ENCODE assay signal across 20 cellular contexts in the genomic region with DNA sequence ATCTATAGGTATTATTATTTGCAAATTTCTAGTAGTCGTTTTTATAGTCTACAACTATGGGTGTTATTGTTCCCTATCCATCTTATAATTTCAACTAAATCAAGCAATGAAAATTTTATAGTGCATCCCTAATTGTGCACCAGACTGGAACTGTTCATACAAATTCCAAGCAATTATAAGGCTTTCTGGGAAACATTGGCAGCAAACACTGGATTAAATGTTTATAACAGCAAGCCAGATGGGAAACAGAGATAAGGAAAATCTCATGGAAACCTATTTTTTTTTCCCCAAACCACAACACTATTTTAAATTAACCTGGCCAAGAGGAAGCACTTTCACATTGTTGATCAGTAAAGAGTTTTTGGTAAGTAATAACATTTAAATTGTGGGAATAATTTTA.
"Had no signal": no experiment of that assay in that cellular context is flagged by ENCODE, and none has a peak within 500 bp of the region (broad histone marks: within the 10 kb centered on the region; RNA-seq: fewer than 3 reads in every experiment).

No MANE protein-coding gene starts in this region.

- H3K9me3 ChIP-seq: body of pancreas, esophagus muscularis mucosa, thyroid gland had no signal

- DNase-seq: activated CD4-positive, alpha-beta memory T cell treated with anti-CD3 and anti-CD28 coated beads for 36 hours; activated CD4-positive, alpha-beta T cell treated with anti-CD3 and anti-CD28 coated beads for 36 hours; activated naive CD4-positive, alpha-beta T cell treated with anti-CD3 and anti-CD28 coated beads, Interleukin-2, amount 10 ng/mL, durations not matched to agents 7 days and 5 days; activated T-cell treated with anti-CD3 and anti-CD28 coated beads, Interleukin-2, amount 50 U/mL, for 24 hours; body of pancreas; caudate nucleus; foreskin fibroblast; hippocampal formation; kidney glomerular epithelial cell; left ventricle myocardium superior; natural killer cell; right cardiac atrium; stimulated activated CD4-positive, alpha-beta T cell treated with anti-CD3 and anti-CD28 coated beads, Interleukin-15, amount 100 ng/mL, for 24 hours; stimulated activated CD4-positive, alpha-beta T cell treated with anti-CD3 and anti-CD28 coated beads, Interleukin-4, amount 100 ng/mL, for 1 hour; stimulated activated naive B cell treated with anti-CD40 and anti-IgM and Interleukin-4, amounts not matched to agents 10 μg/mL and 1 μg/mL and 100 μg/mL, for 72 hours; thyroid gland; WERI-Rb-1 had no signal

- H3K4me1 Mint-ChIP-seq: activated CD4-positive, alpha-beta T cell treated with anti-CD3 and anti-CD28 coated beads for 36 hours; activated naive CD4-positive, alpha-beta T cell treated with anti-CD3 and anti-CD28 coated beads, Interleukin-2, amount 10 ng/mL, durations not matched to agents 7 days and 5 days; memory B cell; natural killer cell; stimulated activated naive B cell treated with anti-CD40 and anti-IgM and Interleukin-4, amounts not matched to agents 10 μg/mL and 1 μg/mL and 100 μg/mL, for 72 hours had no signal

- H3K27me3 Mint-ChIP-seq: activated CD4-positive, alpha-beta memory T cell treated with anti-CD3 and anti-CD28 coated beads for 36 hours; activated CD4-positive, alpha-beta T cell treated with anti-CD3 and anti-CD28 coated beads for 36 hours; activated naive CD4-positive, alpha-beta T cell treated with anti-CD3 and anti-CD28 coated beads, Interleukin-2, amount 10 ng/mL, durations not matched to agents 7 days and 5 days; activated T-cell treated with anti-CD3 and anti-CD28 coated beads, Interleukin-2, amount 50 U/mL, for 24 hours; stimulated activated naive B cell treated with anti-CD40 and anti-IgM and Interleukin-4, amounts not matched to agents 10 μg/mL and 1 μg/mL and 100 μg/mL, for 72 hours had no signal

- H3K4me3 ChIP-seq: body of pancreas, esophagus muscularis mucosa, skin epidermis, thyroid gland had no signal

- H3K9me3 Mint-ChIP-seq: activated naive CD4-positive, alpha-beta T cell treated with anti-CD3 and anti-CD28 coated beads, Interleukin-2, amount 10 ng/mL, durations not matched to agents 7 days and 5 days; memory B cell; stimulated activated naive B cell treated with anti-CD40 and anti-IgM and Interleukin-4, amounts not matched to agents 10 μg/mL and 1 μg/mL and 100 μg/mL, for 72 hours had no signal

- H3K36me3 Mint-ChIP-seq: activated CD4-positive, alpha-beta memory T cell treated with anti-CD3 and anti-CD28 coated beads for 36 hours; activated naive CD4-positive, alpha-beta T cell treated with anti-CD3 and anti-CD28 coated beads, Interleukin-2, amount 10 ng/mL, durations not matched to agents 7 days and 5 days; memory B cell; stimulated activated naive B cell treated with anti-CD40 and anti-IgM and Interleukin-4, amounts not matched to agents 10 μg/mL and 1 μg/mL and 100 μg/mL, for 72 hours had no signal

- ATAC-seq: activated CD4-positive, alpha-beta T cell treated with anti-CD3 and anti-CD28 coated beads for 36 hours; body of pancreas; left ventricle myocardium superior; natural killer cell; right cardiac atrium; stimulated activated naive B cell treated with anti-CD40 and anti-IgM and Interleukin-4, amounts not matched to agents 10 μg/mL and 1 μg/mL and 100 μg/mL, for 72 hours had no signal

- H3K4me3 Mint-ChIP-seq: activated CD4-positive, alpha-beta memory T cell treated with anti-CD3 and anti-CD28 coated beads for 36 hours; activated CD4-positive, alpha-beta T cell treated with anti-CD3 and anti-CD28 coated beads for 36 hours; activated naive CD4-positive, alpha-beta T cell treated with anti-CD3 and anti-CD28 coated beads, Interleukin-2, amount 10 ng/mL, durations not matched to agents 7 days and 5 days; activated T-cell treated with anti-CD3 and anti-CD28 coated beads, Interleukin-2, amount 50 U/mL, for 24 hours; memory B cell; natural killer cell; stimulated activated naive B cell treated with anti-CD40 and anti-IgM and Interleukin-4, amounts not matched to agents 10 μg/mL and 1 μg/mL and 100 μg/mL, for 72 hours had no signal

- H3K27ac Mint-ChIP-seq: activated CD4-positive, alpha-beta memory T cell treated with anti-CD3 and anti-CD28 coated beads for 36 hours; activated CD4-positive, alpha-beta T cell treated with anti-CD3 and anti-CD28 coated beads for 36 hours; activated naive CD4-positive, alpha-beta T cell treated with anti-CD3 and anti-CD28 coated beads, Interleukin-2, amount 10 ng/mL, durations not matched to agents 7 days and 5 days; activated T-cell treated with anti-CD3 and anti-CD28 coated beads, Interleukin-2, amount 50 U/mL, for 24 hours; memory B cell; natural killer cell; stimulated activated naive B cell treated with anti-CD40 and anti-IgM and Interleukin-4, amounts not matched to agents 10 μg/mL and 1 μg/mL and 100 μg/mL, for 72 hours had no signal
